In the genomic region with DNA sequence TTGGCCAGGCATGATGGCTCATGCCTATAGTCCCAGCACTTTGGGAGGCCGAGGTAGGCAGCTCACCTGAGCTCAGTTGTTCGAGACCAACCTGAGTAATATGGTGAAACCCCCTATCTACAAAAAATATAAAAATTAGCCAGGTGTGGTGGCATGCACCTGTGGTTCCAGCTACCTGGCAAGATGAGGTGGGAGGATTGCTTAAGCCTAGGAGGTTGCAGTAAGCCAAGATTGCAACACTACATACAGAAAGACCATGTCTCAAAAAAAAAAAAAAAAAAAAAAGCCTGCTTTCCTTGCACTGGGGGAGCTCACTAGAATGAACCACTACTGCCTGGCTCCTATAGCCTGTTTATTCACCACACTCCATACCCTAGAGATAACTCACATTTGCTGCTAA, we compare ENCODE assay signal across 1 cellular context.
TF ChIP-seq lines count a peak whose summit lies in the region.

No MANE protein-coding gene starts in this region.

TF ChIP-seq in Ishikawa, 13 proteins besides CTCF, POLR2A, EP300 and RAD21 (continued from another document):
- TF ChIP-seq, protein P1, sequence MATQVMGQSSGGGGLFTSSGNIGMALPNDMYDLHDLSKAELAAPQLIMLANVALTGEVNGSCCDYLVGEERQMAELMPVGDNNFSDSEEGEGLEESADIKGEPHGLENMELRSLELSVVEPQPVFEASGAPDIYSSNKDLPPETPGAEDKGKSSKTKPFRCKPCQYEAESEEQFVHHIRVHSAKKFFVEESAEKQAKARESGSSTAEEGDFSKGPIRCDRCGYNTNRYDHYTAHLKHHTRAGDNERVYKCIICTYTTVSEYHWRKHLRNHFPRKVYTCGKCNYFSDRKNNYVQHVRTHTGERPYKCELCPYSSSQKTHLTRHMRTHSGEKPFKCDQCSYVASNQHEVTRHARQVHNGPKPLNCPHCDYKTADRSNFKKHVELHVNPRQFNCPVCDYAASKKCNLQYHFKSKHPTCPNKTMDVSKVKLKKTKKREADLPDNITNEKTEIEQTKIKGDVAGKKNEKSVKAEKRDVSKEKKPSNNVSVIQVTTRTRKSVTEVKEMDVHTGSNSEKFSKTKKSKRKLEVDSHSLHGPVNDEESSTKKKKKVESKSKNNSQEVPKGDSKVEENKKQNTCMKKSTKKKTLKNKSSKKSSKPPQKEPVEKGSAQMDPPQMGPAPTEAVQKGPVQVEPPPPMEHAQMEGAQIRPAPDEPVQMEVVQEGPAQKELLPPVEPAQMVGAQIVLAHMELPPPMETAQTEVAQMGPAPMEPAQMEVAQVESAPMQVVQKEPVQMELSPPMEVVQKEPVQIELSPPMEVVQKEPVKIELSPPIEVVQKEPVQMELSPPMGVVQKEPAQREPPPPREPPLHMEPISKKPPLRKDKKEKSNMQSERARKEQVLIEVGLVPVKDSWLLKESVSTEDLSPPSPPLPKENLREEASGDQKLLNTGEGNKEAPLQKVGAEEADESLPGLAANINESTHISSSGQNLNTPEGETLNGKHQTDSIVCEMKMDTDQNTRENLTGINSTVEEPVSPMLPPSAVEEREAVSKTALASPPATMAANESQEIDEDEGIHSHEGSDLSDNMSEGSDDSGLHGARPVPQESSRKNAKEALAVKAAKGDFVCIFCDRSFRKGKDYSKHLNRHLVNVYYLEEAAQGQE (IDR thresholded peaks at IDR 0.05; ENCODE audit: low read depth), result no peak
- TF ChIP-seq TAF1 (IDR thresholded peaks at IDR 0.05; ENCODE audit: low read depth), result no peak
- no peak for TF ChIP-seq NFIC (IDR thresholded peaks at IDR 0.05)
